In the genomic region with DNA sequence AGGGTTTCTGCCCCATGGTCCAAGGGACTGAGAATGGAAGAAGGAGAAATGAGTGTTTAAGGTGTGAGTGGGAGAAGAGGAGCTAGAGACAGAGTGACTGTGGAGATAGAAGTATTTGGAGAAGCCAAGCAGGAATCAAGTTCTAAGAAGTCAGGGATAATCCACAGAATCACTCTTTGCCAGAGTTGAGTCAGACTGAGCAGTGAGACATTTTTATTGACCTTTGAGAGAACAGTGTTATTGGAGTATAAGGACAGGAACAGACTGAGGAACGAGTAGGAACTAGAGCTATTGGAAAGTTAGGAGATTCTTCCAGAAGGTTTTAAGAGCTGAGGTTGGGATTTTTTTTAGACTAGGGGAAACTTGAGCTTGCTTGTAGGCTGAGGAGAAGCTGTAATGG, we compare ENCODE assay signal across 28 cellular contexts. TPM values are rescaled to one million over a fixed set of nuclear protein-coding genes. Genes with fewer than 3 reads are reported as not detected.
A peak's percentile ranks its signal among the peaks of the same experiment; 100 is the strongest.
DNase-seq lines count a peak whose midpoint lies in the region; ATAC-seq, FAIRE-seq and TF ChIP-seq lines count a peak whose summit lies in the region.
"Had no signal": no experiment of that assay in that cellular context is flagged by ENCODE, and none has a peak within 500 bp of the region (broad histone marks: within the 10 kb centered on the region; RNA-seq: fewer than 3 reads in every experiment).

No MANE protein-coding gene starts in this region.

- no peaks in the 10 kb centered on the region for H4K20me1 ChIP-seq in smooth muscle cell (ENCODE audit: low read depth)

- H3F3A ChIP-seq in smooth muscle cell (ENCODE audit: low read depth) = no peaks in the 10 kb centered on the region

- H2AFZ ChIP-seq in smooth muscle cell (ENCODE audit: low read depth) = no peak overlapping the region
- H2AFZ ChIP-seq: GM23338, parathyroid adenoma had no signal

- no peaks in the 10 kb centered on the region for H3K27me3 ChIP-seq in smooth muscle cell (ENCODE audit: low read depth)
- H3K27me3 ChIP-seq: stomach, uterus had no signal

- no peaks in the 10 kb centered on the region for H3K79me2 ChIP-seq in smooth muscle cell (ENCODE audit: low read depth)
- H3K79me2 ChIP-seq: parathyroid adenoma had no signal

- H3K9ac ChIP-seq in smooth muscle cell (ENCODE audit: low read depth) = no peak overlapping the region
- H3K9ac ChIP-seq: parathyroid adenoma had no signal

- H3K4me3 ChIP-seq in fibroblast of villous mesenchyme (ENCODE audit: low read depth, low read length) = no peak overlapping the region
- no peak overlapping the region for H3K4me3 ChIP-seq in smooth muscle cell
- H3K4me3 ChIP-seq: GM23338, skin epidermis, stomach, uterus had no signal

- 39% methylated on average over 1 of the region's 1 CpG for WGBS in smooth muscle cell (ENCODE audit: low lambda C conversion rate)

- no peaks in the 10 kb centered on the region for H3K9me3 ChIP-seq in smooth muscle cell (replicated peaks; ENCODE audit: low read depth)
- H3K9me3 ChIP-seq: stomach, uterus had no signal

- peak overlapping the region; percentile 45 for H3K4me2 ChIP-seq in smooth muscle cell
- H3K4me2 ChIP-seq: GM23338 had no signal

- ATAC-seq in GM18868 (IDR thresholded peaks at IDR 0.05; ENCODE audit: unreplicated experiment) = no peak
- ATAC-seq: GM23338; natural killer cell treated with Interleukin-12 subunit alpha and Interleukin-12 subunit beta and Interleukin-15 and Interleukin-18, amount 100 ng/mL, for 72 hours; T-helper 17 cell had no signal

- no peaks in the 10 kb centered on the region for H3K36me3 ChIP-seq in smooth muscle cell (ENCODE audit: low read depth)
- H3K36me3 ChIP-seq: uterus had no signal

- peak overlapping the region; percentile 52 for H3K27ac ChIP-seq in smooth muscle cell (ENCODE audit: low read depth)
- H3K27ac ChIP-seq: parathyroid adenoma, skin epidermis, stomach, uterus had no signal

- peaks cover 6% of the 10 kb centered on the region for H3K4me1 ChIP-seq in smooth muscle cell (ENCODE audit: low read depth)
- H3K4me1 ChIP-seq: parathyroid adenoma, uterus had no signal

- DNase-seq in ELR (ENCODE audit: low read depth) = peak; percentile 51
- peak; percentile 47 for DNase-seq in amniotic epithelial cell (ENCODE audit: low read depth)
- DNase-seq in fibroblast of villous mesenchyme (ENCODE audit: low read depth) = peak; percentile 47
- DNase-seq in smooth muscle cell (lab: John Stamatoyannopoulos, UW; ENCODE audit: unreplicated experiment) = no peak
- no peak for DNase-seq in GM19239 (ENCODE audit: insufficient read length, low spot score)
- DNase-seq in central memory CD4-positive, alpha-beta T cell = no peak
- DNase-seq in stimulated activated CD4-positive, alpha-beta T cell treated with anti-CD3 and anti-CD28 coated beads, Interleukin-4, amount 100 ng/mL, for 24 hours = no peak
- DNase-seq: activated CD4-positive, alpha-beta T cell treated with anti-CD3 and anti-CD28 coated beads, Interleukin-2, amount 50 U/mL, for 48 hours; activated gamma-delta T cell treated with Interleukin-2 at 50 U/mL for 16 hours; activated T-cell treated with anti-CD3 and anti-CD28 coated beads for 4 hours; anterior cingulate cortex; DMS79 treated with DMSO at 0.1 percent for 48 hours; endodermal cell; foreskin melanocyte; NCI-H1436 treated with DMSO at 0.1 percent for 48 hours; NCI-H2171 treated with DMSO at 0.1 percent for 48 hours; NCI-H774; stimulated activated CD4-positive, alpha-beta T cell treated with anti-CD3 and anti-CD28 coated beads, Interleukin-4, amount 100 ng/mL, for 1 hour; stomach; T-helper 17 cell; uterus had no signal

- TF ChIP-seq CTCF in fibroblast of villous mesenchyme (IDR thresholded peaks at IDR 0.05; ENCODE audit: insufficient read depth, low read depth, low read length) (no peak), smooth muscle cell (IDR thresholded peaks at IDR 0.05; ENCODE audit: borderline replicate concordance, insufficient read depth, poor library complexity, severe bottlenecking) (no peak)

- no peak for FAIRE-seq in GM19239 (lab: Jason Lieb, UNC)
- FAIRE-seq: GM18507, HTR-8/SVneo had no signal

RNA-seq across cellular contexts. Expression of a gene that starts 37.2 kb away (rescaled TPM):
- 9.7 and 10.4 TPM in 2 replicates for total RNA-seq in fibroblast of villous mesenchyme
- total RNA-seq in smooth muscle cell = 7.9 and 11.1 TPM in 2 replicates
- 5.8 and 7.9 TPM in 2 replicates for polyA plus RNA-seq in smooth muscle cell

Comparison
In these comparisons a context has a peak if more than half of its experiments do, and no peak if none do; other contexts are left out.
1. DNase-seq: peak in ELR (single experiment), amniotic epithelial cell (single experiment) and fibroblast of villous mesenchyme (single experiment); none in smooth muscle cell (single experiment), GM19239 (single experiment), central memory CD4-positive, alpha-beta T cell (single experiment) and stimulated activated CD4-positive, alpha-beta T cell treated with anti-CD3 and anti-CD28 coated beads, Interleukin-4, amount 100 ng/mL, for 24 hours (single experiment).